ENCODE assay signal across 11 cellular contexts in genomic region chr6:128216917-128217316, GRCh38.
"Had no signal": no experiment of that assay in that cellular context is flagged by ENCODE, and none has a peak within 500 bp of the region (broad histone marks: within the 10 kb centered on the region; RNA-seq: fewer than 3 reads in every experiment).

No MANE protein-coding gene starts in this region.

- H3K36me3 ChIP-seq: HAP-1 had no signal

- H3K27ac ChIP-seq: GM23248 had no signal

- H3K4me1 ChIP-seq: HAP-1 had no signal

- ATAC-seq: GM23338, HCT116 had no signal

- H3K4me3 ChIP-seq: GM23248, GM23338, HAP-1 had no signal

- FAIRE-seq: H1, H54 had no signal

- DNase-seq: GM23248, GOT3, H7, H9, HCEC 1CT, HFFc6 had no signal
